In the genomic region with DNA sequence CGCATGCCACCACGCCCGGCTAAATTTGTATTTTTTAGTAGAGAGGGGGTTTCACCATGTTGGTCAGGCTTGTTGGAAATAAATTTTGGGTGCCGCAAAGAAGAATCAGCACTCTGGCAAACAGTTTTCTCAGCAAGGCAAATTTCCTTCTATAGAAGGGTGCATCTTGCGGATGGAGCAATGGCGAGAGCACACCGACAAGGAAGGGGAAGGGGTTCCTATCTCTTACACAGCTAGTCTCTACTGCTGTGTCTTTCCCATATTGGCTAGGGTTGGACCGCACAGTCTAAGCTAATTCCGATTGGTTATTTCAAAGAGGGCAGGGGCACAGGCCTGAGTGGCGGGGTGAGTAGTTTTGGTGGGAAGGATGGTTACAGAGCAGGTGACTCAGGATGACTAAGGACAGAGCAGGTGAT, we compare ENCODE assay signal across 8 cellular contexts. TPM values are rescaled to one million over a fixed set of nuclear protein-coding genes. Genes with fewer than 3 reads are reported as not detected.
A peak's percentile ranks its signal among the peaks of the same experiment; 100 is the strongest.
DNase-seq lines count a peak whose midpoint lies in the region; ATAC-seq and TF ChIP-seq lines count a peak whose summit lies in the region.

No MANE protein-coding gene starts in this region.

- intact Hi-C loops in activated B cell treated with CpG ODN at 0.5 μM for 24 hours (cut with micrococcal nuclease) (loop anchor here (2.0 to 5.0 kb wide), 4 partner anchors 261 to 1131 kb away; a partner anchor contains a TSS), stomach (cut with DNase I; ENCODE audit: low total_unique reads) (no loop called here)

- no peaks in the 10 kb centered on the region for H3K9me3 Mint-ChIP-seq in T-helper 2 cell treated with Interferon-gamma antibody and Interleukin-4, amounts not matched to agents 5 μg/mL and 100 μg/mL, for 36 hours
- H3K9me3 Mint-ChIP-seq in activated B cell treated with CpG ODN at 0.5 μM for 24 hours = no peaks in the 10 kb centered on the region

- H3K36me3 ChIP-seq in iPS-18a (ENCODE audit: control insufficient read depth, low read depth, low read length) = peaks cover 4% of the 10 kb centered on the region
- peaks cover 0 to 13% (median 5%) of the 10 kb centered on the region in 4 donors for H3K36me3 ChIP-seq in stomach

- WGBS in stomach, 5 donors = 58 to 66% (median 60%) methylated on average over 10 of the region's 10 CpGs

- H3K9me3 ChIP-seq in iPS-18a (ENCODE audit: control insufficient read depth, low read depth, low read length) = no peaks in the 10 kb centered on the region
- H3K9me3 ChIP-seq in stomach = no peaks in the 10 kb centered on the region

- H3K4me3 ChIP-seq in iPS-18a (ENCODE audit: low read length) = peak overlapping the region; percentile 98
- peak overlapping the region; percentile 69 to 94 (median 84) for H3K4me3 ChIP-seq in stomach

- ATAC-seq in activated B cell treated with CpG ODN at 0.5 μM for 24 hours (ENCODE audit: low read depth) (no peak), HG03045 (IDR thresholded peaks at IDR 0.05; ENCODE audit: unreplicated experiment) (no peak), GM21390 (IDR thresholded peaks at IDR 0.05; ENCODE audit: unreplicated experiment) (no peak)

- POLR2A ChIA-PET in activated B cell treated with CpG ODN at 0.5 μM for 24 hours (lab: Charles Lee) = interaction anchor here (0.6 to 2.0 kb wide), 15 partner anchors 9 to 1912 kb away, joined by 3 to 21 read pairs (median 4); a partner anchor contains a TSS

- no peak for DNase-seq in T-helper 2 cell treated with Interferon-gamma antibody and Interleukin-4, amounts not matched to agents 5 μg/mL and 100 μg/mL, for 36 hours (ENCODE audit: low spot score)
- DNase-seq in T-helper 2 cell (no peak), activated B cell treated with CpG ODN at 0.5 μM for 24 hours (no peak), stomach (no peak), epidermal melanocyte (ENCODE audit: insufficient read length, low spot score) (no peak)

- H3K27ac Mint-ChIP-seq in T-helper 2 cell treated with Interferon-gamma antibody and Interleukin-4, amounts not matched to agents 5 μg/mL and 100 μg/mL, for 36 hours = peak overlapping the region; percentile 89
- H3K27ac Mint-ChIP-seq in activated B cell treated with CpG ODN at 0.5 μM for 24 hours = peak overlapping the region; percentile 98

- H3K9ac ChIP-seq in iPS-18a (ENCODE audit: low read length) = peak overlapping the region; percentile 95

- no peak for TF ChIP-seq CTCF in activated B cell treated with CpG ODN at 0.5 μM for 24 hours (IDR thresholded peaks at IDR 0.05)
- no peak for TF ChIP-seq CTCF in stomach (IDR thresholded peaks at IDR 0.05)

- peaks cover 20% of the 10 kb centered on the region for H3K36me3 Mint-ChIP-seq in T-helper 2 cell treated with Interferon-gamma antibody and Interleukin-4, amounts not matched to agents 5 μg/mL and 100 μg/mL, for 36 hours (ENCODE audit: low read depth)
- H3K36me3 Mint-ChIP-seq in activated B cell treated with CpG ODN at 0.5 μM for 24 hours (ENCODE audit: low read depth) = peaks cover 19% of the 10 kb centered on the region

- no peak for TF ChIP-seq POLR2A in stomach (IDR thresholded peaks at IDR 0.05)

- H3K4me3 Mint-ChIP-seq in T-helper 2 cell treated with Interferon-gamma antibody and Interleukin-4, amounts not matched to agents 5 μg/mL and 100 μg/mL, for 36 hours = peak overlapping the region; percentile 92
- H3K4me3 Mint-ChIP-seq in activated B cell treated with CpG ODN at 0.5 μM for 24 hours = peak overlapping the region; percentile 99

- no peak for TF ChIP-seq EP300 in stomach (IDR thresholded peaks at IDR 0.05)

- H3K4me1 ChIP-seq in iPS-18a (ENCODE audit: control insufficient read depth, low read depth, low read length) (peaks cover 7% of the 10 kb centered on the region), stomach (peaks cover 18 to 65% (median 48%) of the 10 kb centered on the region in 4 donors)

- CTCF ChIA-PET in activated B cell treated with CpG ODN at 0.5 μM for 24 hours (lab: Charles Lee) = interaction anchor here (0.7 to 4.3 kb wide), 3 partner anchors 9 to 116 kb away, joined by 3 to 32 read pairs (median 8); no protein-coding TSS in a partner anchor

- H3K27me3 ChIP-seq in iPS-18a (ENCODE audit: control insufficient read depth, insufficient read depth, low read length) (peaks cover under 1% of the 10 kb centered on the region), stomach (no peaks in the 10 kb centered on the region)

- H3K4me1 Mint-ChIP-seq in T-helper 2 cell treated with Interferon-gamma antibody and Interleukin-4, amounts not matched to agents 5 μg/mL and 100 μg/mL, for 36 hours (ENCODE audit: low read depth) = peaks cover 28% of the 10 kb centered on the region
- H3K4me1 Mint-ChIP-seq in activated B cell treated with CpG ODN at 0.5 μM for 24 hours = peaks cover 48% of the 10 kb centered on the region

- H3K27ac ChIP-seq in iPS-18a (ENCODE audit: low read length) (no peak overlapping the region), stomach (peak overlapping the region in 4 of 5 donors; percentile 89 to 97 (median 92))

- no peaks in the 10 kb centered on the region for H3K27me3 Mint-ChIP-seq in T-helper 2 cell treated with Interferon-gamma antibody and Interleukin-4, amounts not matched to agents 5 μg/mL and 100 μg/mL, for 36 hours (ENCODE audit: low read depth)
- H3K27me3 Mint-ChIP-seq in activated B cell treated with CpG ODN at 0.5 μM for 24 hours = no peaks in the 10 kb centered on the region

RNA-seq across cellular contexts. Expression of a gene that starts 0.7 kb away (rescaled TPM):
- total RNA-seq in activated B cell treated with CpG ODN at 0.5 μM for 24 hours (53.6 and 56.6 TPM in 2 replicates), stomach (10 to 100 TPM; 25.7 to 85.2 (median 53.8) TPM)
- polyA plus RNA-seq in stomach = 10 to 100 TPM; 30.3 to 57.2 (median 37.0) TPM

RNA-seq across cellular contexts. Expression of a gene that starts 30.3 kb away (rescaled TPM):
- total RNA-seq in activated B cell treated with CpG ODN at 0.5 μM for 24 hours (0.49 and 0.64 TPM in 2 replicates), stomach (1 to 10 TPM in 2 of 5 donors, not detected in 3; 1.2 to 2.0 TPM)
- 1 to 10 TPM; 1.4 to 9.9 (median 4.0) TPM for polyA plus RNA-seq in stomach

RNA-seq across cellular contexts. Expression of a gene that starts 53.0 kb away (rescaled TPM):
- total RNA-seq in activated B cell treated with CpG ODN at 0.5 μM for 24 hours = 0.07 and 0.38 TPM in 2 replicates
- 1 to 10 TPM in 1 of 5 donors, not detected in 4; 1.0 TPM for total RNA-seq in stomach
- not detected for polyA plus RNA-seq in stomach
